8 cellular contexts compared by ENCODE assay signal in genomic region chr14:69260979-69261605, GRCh38. TPM values are rescaled to one million over a fixed set of nuclear protein-coding genes. Genes with fewer than 3 reads are reported as not detected.
DNase-seq lines count a peak whose midpoint lies in the region; ATAC-seq lines count a peak whose summit lies in the region.

No MANE protein-coding gene starts in this region.

- DNase-seq in activated T-cell treated with anti-CD3 and anti-CD28 coated beads, Interleukin-2, amount 50 U/mL, for 72 hours, result peak; percentile 73 to 75
- DNase-seq in Right ventricle myocardium inferior (ENCODE audit: missing footprints), result no peak

- no peaks in the 10 kb centered on the region for H3K36me3 Mint-ChIP-seq in IgD-negative memory B cell
- H3K36me3 Mint-ChIP-seq in activated T-cell treated with anti-CD3 and anti-CD28 coated beads, Interleukin-2, amount 50 U/mL, for 72 hours (ENCODE audit: insufficient read depth in 2 of 2), result no peaks in the 10 kb centered on the region

- no peak overlapping the region for H3K27ac ChIP-seq in rectal smooth muscle tissue (ENCODE audit: low read depth, low read length)

- H3K36me3 ChIP-seq in rectal smooth muscle tissue (ENCODE audit: control insufficient read depth, insufficient read depth, low read length), result no peaks in the 10 kb centered on the region

- H3K27me3 ChIP-seq in rectal smooth muscle tissue (ENCODE audit: control insufficient read depth, insufficient read depth, low read length), result peaks cover 2% of the 10 kb centered on the region

- no peaks in the 10 kb centered on the region for H3K9me3 Mint-ChIP-seq in IgD-negative memory B cell
- no peaks in the 10 kb centered on the region for H3K9me3 Mint-ChIP-seq in activated T-cell treated with anti-CD3 and anti-CD28 coated beads, Interleukin-2, amount 50 U/mL, for 72 hours

- peak overlapping the region; percentile 60 to 90 (median 83) for H3K4me3 Mint-ChIP-seq in IgD-negative memory B cell
- peak overlapping the region; percentile 86 to 90 for H3K4me3 Mint-ChIP-seq in activated T-cell treated with anti-CD3 and anti-CD28 coated beads, Interleukin-2, amount 50 U/mL, for 72 hours

- no peak overlapping the region for H3K9ac ChIP-seq in rectal smooth muscle tissue (ENCODE audit: low read length)

- H3K4me1 Mint-ChIP-seq in IgD-negative memory B cell, result peaks cover 0 to 15% (median 0%) of the 10 kb centered on the region in 3 donors
- H3K4me1 Mint-ChIP-seq in activated T-cell treated with anti-CD3 and anti-CD28 coated beads, Interleukin-2, amount 50 U/mL, for 72 hours (ENCODE audit: low read depth), result peaks cover 7% of the 10 kb centered on the region

- peaks cover 59% of the 10 kb centered on the region for H3K27me3 Mint-ChIP-seq in IgD-negative memory B cell
- peaks cover 50% of the 10 kb centered on the region for H3K27me3 Mint-ChIP-seq in activated T-cell treated with anti-CD3 and anti-CD28 coated beads, Interleukin-2, amount 50 U/mL, for 72 hours (ENCODE audit: low read depth)

- no peaks in the 10 kb centered on the region for H3K4me1 ChIP-seq in rectal smooth muscle tissue (ENCODE audit: control insufficient read depth, insufficient read depth, low read length)

- no peak overlapping the region for H3K27ac Mint-ChIP-seq in IgD-negative memory B cell
- H3K27ac Mint-ChIP-seq in activated T-cell treated with anti-CD3 and anti-CD28 coated beads, Interleukin-2, amount 50 U/mL, for 72 hours, result no peak overlapping the region

- peak; percentile 86 to 88 for ATAC-seq in activated T-cell treated with anti-CD3 and anti-CD28 coated beads, Interleukin-2, amount 50 U/mL, for 72 hours (replicated peaks in 1 of 2)
- peak; percentile 64 for ATAC-seq in Right ventricle myocardium inferior
- ATAC-seq in HG03439 (IDR thresholded peaks at IDR 0.05; ENCODE audit: unreplicated experiment), result no peak
- no peak for ATAC-seq in GM19455 (IDR thresholded peaks at IDR 0.05; ENCODE audit: unreplicated experiment)
- ATAC-seq in GM21619 (IDR thresholded peaks at IDR 0.05; ENCODE audit: unreplicated experiment), result no peak

- H3K4me3 ChIP-seq in GM08714 (ENCODE audit: low read length) (peak overlapping the region; percentile 49), rectal smooth muscle tissue (ENCODE audit: low read length) (peak overlapping the region; percentile 65)

- intact Hi-C loops in Right ventricle myocardium inferior (cut with DNase I), result loop anchor here (1.0 kb wide), 2 partner anchors 27 to 56 kb away; no protein-coding TSS in a partner anchor

RNA-seq across cellular contexts. Expression of gene GALNT16, which starts 1.1 kb away (rescaled TPM):
- polyA plus RNA-seq in IgD-negative memory B cell, result not detected
- under 1 TPM; 0.05 to 0.21 TPM for total RNA-seq in activated T-cell treated with anti-CD3 and anti-CD28 coated beads, Interleukin-2, amount 50 U/mL, for 72 hours
- total RNA-seq in Right ventricle myocardium inferior, result 94.9 TPM

Comparison
In these comparisons a context has a peak if more than half of its experiments do, and no peak if none do; other contexts are left out.
1. ATAC-seq: peak in activated T-cell treated with anti-CD3 and anti-CD28 coated beads, Interleukin-2, amount 50 U/mL, for 72 hours (2 of 2) and Right ventricle myocardium inferior (single experiment); none in HG03439 (single experiment), GM19455 (single experiment) and GM21619 (single experiment).
2. RNA of gene GALNT16, which starts 1.1 kb away (total RNA-seq): 94.9 TPM in Right ventricle myocardium inferior (single experiment); 0.05 to 0.21 TPM in activated T-cell treated with anti-CD3 and anti-CD28 coated beads, Interleukin-2, amount 50 U/mL, for 72 hours; every median in the first group is over 10 times any median in the second.